In the genomic region with DNA sequence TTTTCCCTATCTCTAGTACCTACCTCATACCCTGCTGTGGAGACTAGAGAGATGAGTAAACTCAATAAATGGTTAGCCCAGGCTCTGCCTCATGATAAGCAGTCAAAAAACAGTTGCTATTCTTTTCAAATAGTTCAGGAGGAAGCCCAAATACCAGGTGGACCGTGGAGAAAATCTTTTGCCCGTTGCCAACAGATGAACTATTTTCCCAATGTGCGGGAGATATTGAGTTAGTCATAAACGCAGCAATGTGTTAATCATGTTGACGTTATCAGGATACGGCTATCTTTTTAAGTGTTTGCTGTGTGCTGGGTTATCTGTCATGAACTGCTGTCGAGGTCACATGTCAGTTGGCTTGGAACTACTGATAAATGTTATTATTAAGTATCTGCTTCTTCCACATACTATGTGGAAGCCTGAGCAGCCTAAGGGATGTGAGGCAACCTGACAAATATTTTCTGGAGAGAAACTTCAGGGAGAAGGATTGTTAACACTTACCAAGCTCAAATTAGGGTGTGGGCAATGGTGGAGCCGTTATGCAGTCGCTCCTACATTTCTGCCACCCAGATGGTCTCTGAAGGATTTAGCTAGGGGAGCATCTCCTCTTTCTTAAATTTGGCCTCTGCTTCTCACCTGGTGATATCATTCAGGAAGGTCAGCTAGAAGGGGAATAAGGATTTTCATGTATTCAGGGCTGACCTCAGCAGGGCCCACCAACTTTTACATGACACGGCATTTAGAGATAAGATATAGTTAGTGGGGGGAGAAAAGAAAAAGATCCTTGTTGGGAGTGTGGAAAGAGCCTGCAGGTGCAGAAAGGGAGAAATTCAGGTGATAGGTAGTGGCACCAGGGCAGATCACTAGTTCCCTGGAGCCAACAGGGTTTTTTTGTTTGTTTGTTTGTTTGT, we compare ENCODE assay signal across 1 cellular context.
TF ChIP-seq lines count a peak whose summit lies in the region.

No MANE protein-coding gene starts in this region.

TF ChIP-seq in K562, 482 proteins besides CTCF, POLR2A, EP300 and RAD21 (continued from another document and continues in another):
- TF ChIP-seq, protein P1, sequence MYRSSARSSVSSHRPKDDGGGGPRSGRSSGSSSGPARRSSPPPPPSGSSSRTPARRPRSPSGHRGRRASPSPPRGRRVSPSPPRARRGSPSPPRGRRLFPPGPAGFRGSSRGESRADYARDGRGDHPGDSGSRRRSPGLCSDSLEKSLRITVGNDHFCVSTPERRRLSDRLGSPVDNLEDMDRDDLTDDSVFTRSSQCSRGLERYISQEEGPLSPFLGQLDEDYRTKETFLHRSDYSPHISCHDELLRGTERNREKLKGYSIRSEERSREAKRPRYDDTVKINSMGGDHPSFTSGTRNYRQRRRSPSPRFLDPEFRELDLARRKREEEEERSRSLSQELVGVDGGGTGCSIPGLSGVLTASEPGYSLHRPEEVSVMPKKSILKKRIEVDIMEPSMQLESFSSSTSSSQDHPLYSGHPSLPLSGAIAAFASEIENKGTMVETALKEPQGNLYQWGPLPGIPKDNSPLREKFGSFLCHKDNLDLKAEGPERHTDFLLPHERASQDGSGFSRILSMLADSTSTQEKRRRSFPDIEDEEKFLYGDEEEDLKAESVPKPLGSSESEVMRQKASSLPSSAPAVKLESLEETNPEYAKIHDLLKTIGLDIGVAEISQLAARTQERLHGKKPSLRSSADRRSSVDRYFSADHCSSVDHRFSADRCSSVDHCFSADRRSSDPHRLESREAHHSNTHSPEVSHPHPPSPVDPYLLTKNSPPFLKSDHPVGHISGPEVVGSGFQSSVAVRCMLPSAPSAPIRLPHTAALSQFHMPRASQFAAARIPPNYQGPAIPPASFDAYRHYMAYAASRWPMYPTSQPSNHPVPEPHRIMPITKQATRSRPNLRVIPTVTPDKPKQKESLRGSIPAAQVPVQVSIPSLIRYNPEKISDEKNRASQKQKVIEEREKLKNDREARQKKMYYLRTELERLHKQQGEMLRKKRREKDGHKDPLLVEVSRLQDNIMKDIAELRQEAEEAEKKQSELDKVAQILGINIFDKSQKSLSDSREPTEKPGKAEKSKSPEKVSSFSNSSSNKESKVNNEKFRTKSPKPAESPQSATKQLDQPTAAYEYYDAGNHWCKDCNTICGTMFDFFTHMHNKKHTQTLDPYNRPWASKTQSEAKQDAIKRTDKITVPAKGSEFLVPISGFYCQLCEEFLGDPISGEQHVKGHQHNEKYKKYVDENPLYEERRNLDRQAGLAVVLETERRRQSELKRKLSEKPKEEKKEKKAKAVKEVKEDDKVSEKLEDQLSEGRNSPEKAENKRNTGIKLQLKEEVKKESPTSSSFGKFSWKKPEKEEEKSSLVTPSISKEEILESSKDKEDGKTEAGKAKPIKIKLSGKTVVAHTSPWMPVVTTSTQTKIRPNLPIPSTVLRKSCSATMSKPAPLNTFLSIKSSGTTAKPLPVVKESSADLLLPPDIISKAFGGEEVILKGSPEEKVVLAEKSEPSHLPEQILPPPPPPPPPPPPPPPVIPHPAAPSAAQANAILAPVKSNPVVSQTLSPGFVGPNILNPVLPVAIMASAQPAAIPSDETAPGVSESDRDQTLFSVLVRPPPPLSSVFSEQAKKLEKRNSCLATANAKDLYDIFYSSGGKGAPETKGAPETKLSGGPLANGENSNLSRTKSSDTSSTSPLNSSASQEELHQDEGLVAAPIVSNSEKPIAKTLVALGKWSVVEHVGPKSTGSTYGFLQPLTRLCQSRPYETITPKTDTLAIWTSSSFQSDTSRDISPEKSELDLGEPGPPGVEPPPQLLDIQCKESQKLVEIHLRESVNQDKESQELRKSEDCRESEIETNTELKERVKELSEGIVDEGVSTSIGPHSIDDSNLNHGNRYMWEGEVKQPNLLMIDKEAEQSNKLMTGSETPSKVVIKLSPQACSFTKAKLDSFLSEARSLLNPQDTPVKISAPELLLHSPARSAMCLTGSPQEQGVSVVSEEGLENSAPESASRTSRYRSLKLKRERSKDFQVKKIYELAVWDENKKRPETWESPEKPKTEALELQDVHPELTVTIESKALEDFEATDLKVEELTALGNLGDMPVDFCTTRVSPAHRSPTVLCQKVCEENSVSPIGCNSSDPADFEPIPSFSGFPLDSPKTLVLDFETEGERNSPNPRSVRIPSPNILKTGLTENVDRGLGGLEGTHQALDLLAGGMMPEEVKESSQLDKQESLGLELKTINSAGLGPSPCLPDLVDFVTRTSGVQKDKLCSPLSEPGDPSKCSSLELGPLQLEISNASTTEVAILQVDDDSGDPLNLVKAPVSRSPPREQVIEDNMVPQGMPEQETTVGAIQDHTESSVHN (IDR thresholded peaks at IDR 0.05; ENCODE audit: borderline replicate concordance in 1 of 2, low read depth in 1 of 2): peak in 1 of 2 experiments; percentile 78; a peak in 1 of 4 replicates
- TF ChIP-seq, protein P2, sequence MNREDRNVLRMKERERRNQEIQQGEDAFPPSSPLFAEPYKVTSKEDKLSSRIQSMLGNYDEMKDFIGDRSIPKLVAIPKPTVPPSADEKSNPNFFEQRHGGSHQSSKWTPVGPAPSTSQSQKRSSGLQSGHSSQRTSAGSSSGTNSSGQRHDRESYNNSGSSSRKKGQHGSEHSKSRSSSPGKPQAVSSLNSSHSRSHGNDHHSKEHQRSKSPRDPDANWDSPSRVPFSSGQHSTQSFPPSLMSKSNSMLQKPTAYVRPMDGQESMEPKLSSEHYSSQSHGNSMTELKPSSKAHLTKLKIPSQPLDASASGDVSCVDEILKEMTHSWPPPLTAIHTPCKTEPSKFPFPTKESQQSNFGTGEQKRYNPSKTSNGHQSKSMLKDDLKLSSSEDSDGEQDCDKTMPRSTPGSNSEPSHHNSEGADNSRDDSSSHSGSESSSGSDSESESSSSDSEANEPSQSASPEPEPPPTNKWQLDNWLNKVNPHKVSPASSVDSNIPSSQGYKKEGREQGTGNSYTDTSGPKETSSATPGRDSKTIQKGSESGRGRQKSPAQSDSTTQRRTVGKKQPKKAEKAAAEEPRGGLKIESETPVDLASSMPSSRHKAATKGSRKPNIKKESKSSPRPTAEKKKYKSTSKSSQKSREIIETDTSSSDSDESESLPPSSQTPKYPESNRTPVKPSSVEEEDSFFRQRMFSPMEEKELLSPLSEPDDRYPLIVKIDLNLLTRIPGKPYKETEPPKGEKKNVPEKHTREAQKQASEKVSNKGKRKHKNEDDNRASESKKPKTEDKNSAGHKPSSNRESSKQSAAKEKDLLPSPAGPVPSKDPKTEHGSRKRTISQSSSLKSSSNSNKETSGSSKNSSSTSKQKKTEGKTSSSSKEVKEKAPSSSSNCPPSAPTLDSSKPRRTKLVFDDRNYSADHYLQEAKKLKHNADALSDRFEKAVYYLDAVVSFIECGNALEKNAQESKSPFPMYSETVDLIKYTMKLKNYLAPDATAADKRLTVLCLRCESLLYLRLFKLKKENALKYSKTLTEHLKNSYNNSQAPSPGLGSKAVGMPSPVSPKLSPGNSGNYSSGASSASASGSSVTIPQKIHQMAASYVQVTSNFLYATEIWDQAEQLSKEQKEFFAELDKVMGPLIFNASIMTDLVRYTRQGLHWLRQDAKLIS (CRISPR knock-in tag; IDR thresholded peaks at IDR 0.05): peak; percentile 77; the same call in 1 of the 2 replicates
- TF ChIP-seq TRIM24 (IDR thresholded peaks at IDR 0.05) (peak; percentile 100), PURB (CRISPR knock-in tag; IDR thresholded peaks at IDR 0.05; ENCODE audit: low read depth) (no peak), SOX6 (IDR thresholded peaks at IDR 0.05) (peak; percentile 99), IFI16 (CRISPR knock-in tag; IDR thresholded peaks at IDR 0.05) (no peak), CEBPB (tag; IDR thresholded peaks at IDR 0.05) (peak; percentile 78), JUNB (CRISPR knock-in tag; conservative IDR thresholded peaks at IDR 0.05) (peak; percentile 76; the same call in 1 of the 2 replicates), SREBF2 (CRISPR knock-in tag; IDR thresholded peaks at IDR 0.05) (0 out of 2 replicates have a peak, but pooled peaks have one; percentile 37), JUND (IDR thresholded peaks at IDR 0.05; ENCODE audit: borderline replicate concordance, low read depth, low read length) (peak; percentile 99), JUND (tag; IDR thresholded peaks at IDR 0.05; ENCODE audit: borderline replicate concordance, low read depth, low read length) (peak; percentile 99), SMARCA4 (IDR thresholded peaks at IDR 0.05) (peak; percentile 100), ZNF695 (CRISPR knock-in tag; IDR thresholded peaks at IDR 0.05) (no peak), U2AF1 (optimal IDR thresholded peaks at IDR 0.05; ENCODE audit: low read depth, low read length) (no peak), KAT7 (CRISPR knock-in tag; IDR thresholded peaks at IDR 0.05; ENCODE audit: borderline replicate concordance) (peak; percentile 58; the same call in 1 of the 2 replicates), TAF1 (IDR thresholded peaks at IDR 0.05; ENCODE audit: control insufficient read depth, extremely low read depth, insufficient read depth, low read length, severe bottlenecking) (peak; percentile 52), CREB1 (IDR thresholded peaks at IDR 0.05) (peak; percentile 83), CREB1 (CRISPR knock-in tag; IDR thresholded peaks at IDR 0.05) (no peak), NCOA1 (IDR thresholded peaks at IDR 0.05; ENCODE audit: low read depth) (peak; percentile 95), GTF2F1 (IDR thresholded peaks at IDR 0.05; ENCODE audit: low read depth, low read length) (no peak), MEF2A (IDR thresholded peaks at IDR 0.05; ENCODE audit: control insufficient read depth, low read depth, low read length) (peak; percentile 79; the same call in 1 of the 2 replicates), ZNF3 (CRISPR knock-in tag; IDR thresholded peaks at IDR 0.05) (no peak), NCOR1 (IDR thresholded peaks at IDR 0.05) (peak; percentile 99), RCOR1 (IDR thresholded peaks at IDR 0.05; ENCODE audit: borderline replicate concordance in 1 of 2, low read depth in 2 of 2, low read length in 2 of 2) (peak; percentile 95 to 99; a peak in 3 of 4 replicates), BCOR (IDR thresholded peaks at IDR 0.05) (peak; percentile 94), ESRRA (IDR thresholded peaks at IDR 0.05; ENCODE audit: borderline replicate concordance, low read depth) (peak; percentile 92), TCFL5 (CRISPR knock-in tag; conservative IDR thresholded peaks at IDR 0.05) (0 out of 2 replicates have a peak, but pooled peaks have one; percentile 5), TOE1 (IDR thresholded peaks at IDR 0.05; ENCODE audit: borderline replicate concordance) (peak; percentile 81; the same call in 1 of the 2 replicates), TOE1 (CRISPR knock-in tag; IDR thresholded peaks at IDR 0.05; ENCODE audit: borderline replicate concordance, low read depth) (no peak)
- TF ChIP-seq, protein P3, sequence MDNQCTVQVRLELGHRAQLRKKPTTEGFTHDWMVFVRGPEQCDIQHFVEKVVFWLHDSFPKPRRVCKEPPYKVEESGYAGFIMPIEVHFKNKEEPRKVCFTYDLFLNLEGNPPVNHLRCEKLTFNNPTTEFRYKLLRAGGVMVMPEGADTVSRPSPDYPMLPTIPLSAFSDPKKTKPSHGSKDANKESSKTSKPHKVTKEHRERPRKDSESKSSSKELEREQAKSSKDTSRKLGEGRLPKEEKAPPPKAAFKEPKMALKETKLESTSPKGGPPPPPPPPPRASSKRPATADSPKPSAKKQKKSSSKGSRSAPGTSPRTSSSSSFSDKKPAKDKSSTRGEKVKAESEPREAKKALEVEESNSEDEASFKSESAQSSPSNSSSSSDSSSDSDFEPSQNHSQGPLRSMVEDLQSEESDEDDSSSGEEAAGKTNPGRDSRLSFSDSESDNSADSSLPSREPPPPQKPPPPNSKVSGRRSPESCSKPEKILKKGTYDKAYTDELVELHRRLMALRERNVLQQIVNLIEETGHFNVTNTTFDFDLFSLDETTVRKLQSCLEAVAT (IDR thresholded peaks at IDR 0.05): no peak
- TF ChIP-seq, protein P4, sequence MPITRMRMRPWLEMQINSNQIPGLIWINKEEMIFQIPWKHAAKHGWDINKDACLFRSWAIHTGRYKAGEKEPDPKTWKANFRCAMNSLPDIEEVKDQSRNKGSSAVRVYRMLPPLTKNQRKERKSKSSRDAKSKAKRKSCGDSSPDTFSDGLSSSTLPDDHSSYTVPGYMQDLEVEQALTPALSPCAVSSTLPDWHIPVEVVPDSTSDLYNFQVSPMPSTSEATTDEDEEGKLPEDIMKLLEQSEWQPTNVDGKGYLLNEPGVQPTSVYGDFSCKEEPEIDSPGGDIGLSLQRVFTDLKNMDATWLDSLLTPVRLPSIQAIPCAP (CRISPR knock-in tag; IDR thresholded peaks at IDR 0.05; ENCODE audit: borderline replicate concordance): no peak
- TF ChIP-seq, protein P5, sequence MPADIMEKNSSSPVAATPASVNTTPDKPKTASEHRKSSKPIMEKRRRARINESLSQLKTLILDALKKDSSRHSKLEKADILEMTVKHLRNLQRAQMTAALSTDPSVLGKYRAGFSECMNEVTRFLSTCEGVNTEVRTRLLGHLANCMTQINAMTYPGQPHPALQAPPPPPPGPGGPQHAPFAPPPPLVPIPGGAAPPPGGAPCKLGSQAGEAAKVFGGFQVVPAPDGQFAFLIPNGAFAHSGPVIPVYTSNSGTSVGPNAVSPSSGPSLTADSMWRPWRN (IDR thresholded peaks at IDR 0.05; ENCODE audit: low read depth): peak; percentile 99
- TF ChIP-seq, protein P6, sequence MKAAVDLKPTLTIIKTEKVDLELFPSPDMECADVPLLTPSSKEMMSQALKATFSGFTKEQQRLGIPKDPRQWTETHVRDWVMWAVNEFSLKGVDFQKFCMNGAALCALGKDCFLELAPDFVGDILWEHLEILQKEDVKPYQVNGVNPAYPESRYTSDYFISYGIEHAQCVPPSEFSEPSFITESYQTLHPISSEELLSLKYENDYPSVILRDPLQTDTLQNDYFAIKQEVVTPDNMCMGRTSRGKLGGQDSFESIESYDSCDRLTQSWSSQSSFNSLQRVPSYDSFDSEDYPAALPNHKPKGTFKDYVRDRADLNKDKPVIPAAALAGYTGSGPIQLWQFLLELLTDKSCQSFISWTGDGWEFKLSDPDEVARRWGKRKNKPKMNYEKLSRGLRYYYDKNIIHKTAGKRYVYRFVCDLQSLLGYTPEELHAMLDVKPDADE (conservative IDR thresholded peaks at IDR 0.05; ENCODE audit: control insufficient read depth, low read depth, low read length): no peak
- TF ChIP-seq, protein P7, sequence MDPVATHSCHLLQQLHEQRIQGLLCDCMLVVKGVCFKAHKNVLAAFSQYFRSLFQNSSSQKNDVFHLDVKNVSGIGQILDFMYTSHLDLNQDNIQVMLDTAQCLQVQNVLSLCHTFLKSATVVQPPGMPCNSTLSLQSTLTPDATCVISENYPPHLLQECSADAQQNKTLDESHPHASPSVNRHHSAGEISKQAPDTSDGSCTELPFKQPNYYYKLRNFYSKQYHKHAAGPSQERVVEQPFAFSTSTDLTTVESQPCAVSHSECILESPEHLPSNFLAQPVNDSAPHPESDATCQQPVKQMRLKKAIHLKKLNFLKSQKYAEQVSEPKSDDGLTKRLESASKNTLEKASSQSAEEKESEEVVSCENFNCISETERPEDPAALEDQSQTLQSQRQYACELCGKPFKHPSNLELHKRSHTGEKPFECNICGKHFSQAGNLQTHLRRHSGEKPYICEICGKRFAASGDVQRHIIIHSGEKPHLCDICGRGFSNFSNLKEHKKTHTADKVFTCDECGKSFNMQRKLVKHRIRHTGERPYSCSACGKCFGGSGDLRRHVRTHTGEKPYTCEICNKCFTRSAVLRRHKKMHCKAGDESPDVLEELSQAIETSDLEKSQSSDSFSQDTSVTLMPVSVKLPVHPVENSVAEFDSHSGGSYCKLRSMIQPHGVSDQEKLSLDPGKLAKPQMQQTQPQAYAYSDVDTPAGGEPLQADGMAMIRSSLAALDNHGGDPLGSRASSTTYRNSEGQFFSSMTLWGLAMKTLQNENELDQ (CRISPR knock-in tag; IDR thresholded peaks at IDR 0.05; ENCODE audit: borderline replicate concordance): 0 out of 2 replicates have a peak, but pooled peaks have one; percentile 51
